ENCODE assay signal across 9 cellular contexts in genomic region chr2:218979846-218980738, GRCh38. TPM values are rescaled to one million over a fixed set of nuclear protein-coding genes. Genes with fewer than 3 reads are reported as not detected.
DNase-seq lines count a peak whose midpoint lies in the region; ATAC-seq and TF ChIP-seq lines count a peak whose summit lies in the region.
"Had no signal": no experiment of that assay in that cellular context is flagged by ENCODE, and none has a peak within 500 bp of the region (broad histone marks: within the 10 kb centered on the region; RNA-seq: fewer than 3 reads in every experiment).

No MANE protein-coding gene starts in this region.

- H3K79me2 ChIP-seq in DND-41 (ENCODE audit: insufficient read depth, low read length) (no peaks in the 10 kb centered on the region), KMS-11 (ENCODE audit: insufficient read depth, low read depth) (no peaks in the 10 kb centered on the region), neural cell (replicated peaks; ENCODE audit: insufficient read depth, low read length) (no peaks in the 10 kb centered on the region)

- H3K27ac ChIP-seq in DND-41 (ENCODE audit: low read length) (no peak overlapping the region), KMS-11 (no peak overlapping the region), Peyer's patch (no peak overlapping the region), neural cell (ENCODE audit: low read length) (no peak overlapping the region)

- TF ChIP-seq CTCF in DND-41 (IDR thresholded peaks at IDR 0.05; ENCODE audit: borderline replicate concordance, extremely low read depth, low read length, poor library complexity, severe bottlenecking) = peak; percentile 94
- TF ChIP-seq CTCF in KMS-11 (conservative IDR thresholded peaks at IDR 0.05; ENCODE audit: low read depth, low read length) = peak; percentile 91
- peak; percentile 41 to 96 (median 92) for TF ChIP-seq CTCF in Peyer's patch (IDR thresholded peaks at IDR 0.05)
- TF ChIP-seq CTCF in fibroblast of mammary gland (conservative IDR thresholded peaks at IDR 0.05; ENCODE audit: control insufficient read depth, insufficient read depth, low read depth, low read length) = peak; percentile 67
- TF ChIP-seq CTCF in neural cell (IDR thresholded peaks at IDR 0.05; ENCODE audit: poor library complexity, severe bottlenecking) = peak; percentile 99

- H3K4me2 ChIP-seq in DND-41 (ENCODE audit: insufficient read depth, low read length) = peak overlapping the region; percentile 77
- peak overlapping the region; percentile 86 for H3K4me2 ChIP-seq in KMS-11
- H3K4me2 ChIP-seq in neural cell (ENCODE audit: low read length) = peak overlapping the region; percentile 42

- no peaks in the 10 kb centered on the region for H3K9me2 ChIP-seq in neural cell (ENCODE audit: insufficient read depth, low read length)

- H3K27ac Mint-ChIP-seq in stimulated activated naive CD8-positive, alpha-beta T cell treated with anti-CD3 and anti-CD28 coated beads, Interleukin-15, amount 100 ng/mL, for 72 hours = peak overlapping the region in 1 of 2 donors; percentile 83

- H4K20me1 ChIP-seq in DND-41 (ENCODE audit: insufficient read depth, low read length) = peaks cover 14% of the 10 kb centered on the region
- H4K20me1 ChIP-seq in KMS-11 (ENCODE audit: insufficient read depth) = no peaks in the 10 kb centered on the region
- no peaks in the 10 kb centered on the region for H4K20me1 ChIP-seq in neural cell (ENCODE audit: insufficient read depth)

- no peaks in the 10 kb centered on the region for H3K9me3 ChIP-seq in DND-41 (ENCODE audit: insufficient read depth, low read length, severe bottlenecking)
- no peaks in the 10 kb centered on the region for H3K9me3 ChIP-seq in Peyer's patch
- H3K9me3 ChIP-seq in neural cell (ENCODE audit: low read length) = no peaks in the 10 kb centered on the region

- peak; percentile 85 for TF ChIP-seq RAD21 in neural cell (conservative IDR thresholded peaks at IDR 0.05)

- H3K4me3 ChIP-seq in DND-41 (ENCODE audit: low read depth in 1 of 2, low read length in 2 of 2) (peak overlapping the region in 1 of 2 experiments; percentile 48; a peak in 1 of 4 replicates), KMS-11 (IDR thresholded peaks at IDR 0.05; ENCODE audit: insufficient read depth, low read depth, low read length) (no peak overlapping the region), Peyer's patch (peak overlapping the region in 2 of 4 donors; percentile 32 to 37), fibroblast of mammary gland (ENCODE audit: control insufficient read depth, low read depth, low read length) (no peak overlapping the region), neural cell (ENCODE audit: low read length) (peak overlapping the region; percentile 60)

- TF ChIP-seq EP300 in neural cell (conservative IDR thresholded peaks at IDR 0.05; ENCODE audit: poor library complexity, severe bottlenecking) = no peak

- H2AFZ ChIP-seq in DND-41 (ENCODE audit: low read depth, low read length) (peak overlapping the region; percentile 72), KMS-11 (ENCODE audit: low read depth) (peak overlapping the region; percentile 90), neural cell (ENCODE audit: low read depth, low read length) (no peak overlapping the region)

- TF ChIP-seq POLR2A in Peyer's patch (IDR thresholded peaks at IDR 0.05) = peak in 1 of 2 donors; percentile 19

- peaks cover 51% of the 10 kb centered on the region for H3K4me1 Mint-ChIP-seq in stimulated activated naive CD8-positive, alpha-beta T cell treated with anti-CD3 and anti-CD28 coated beads, Interleukin-15, amount 100 ng/mL, for 72 hours

- H3K4me3 Mint-ChIP-seq in stimulated activated naive CD8-positive, alpha-beta T cell treated with anti-CD3 and anti-CD28 coated beads, Interleukin-15, amount 100 ng/mL, for 72 hours = peak overlapping the region; percentile 82 to 83

- H3F3A ChIP-seq in neural cell (ENCODE audit: insufficient read depth, low read length, poor library complexity, severe bottlenecking) = no peaks in the 10 kb centered on the region

- H3K4me1 ChIP-seq in DND-41 (ENCODE audit: insufficient read depth, low read length) = peaks cover 8% of the 10 kb centered on the region
- peaks cover 7% of the 10 kb centered on the region for H3K4me1 ChIP-seq in KMS-11 (ENCODE audit: low read depth, poor library complexity, severe bottlenecking)
- peaks cover 0 to 45% (median 11%) of the 10 kb centered on the region in 4 donors for H3K4me1 ChIP-seq in Peyer's patch

- peaks cover 100% of the 10 kb centered on the region for H3K27me3 Mint-ChIP-seq in stimulated activated naive CD8-positive, alpha-beta T cell treated with anti-CD3 and anti-CD28 coated beads, Interleukin-15, amount 100 ng/mL, for 72 hours

- no peaks in the 10 kb centered on the region for H3K36me3 ChIP-seq in DND-41 (ENCODE audit: insufficient read depth, low read length)
- no peaks in the 10 kb centered on the region for H3K36me3 ChIP-seq in KMS-11 (ENCODE audit: insufficient read depth)
- no peaks in the 10 kb centered on the region for H3K36me3 ChIP-seq in Peyer's patch
- H3K36me3 ChIP-seq in neural cell (ENCODE audit: insufficient read depth, low read length) = no peaks in the 10 kb centered on the region

- H3K9ac ChIP-seq in DND-41 (ENCODE audit: low read depth, low read length) (no peak overlapping the region), KMS-11 (no peak overlapping the region), neural cell (ENCODE audit: low read length) (peak overlapping the region; percentile 38)

- H3K27me3 ChIP-seq in DND-41 (ENCODE audit: insufficient read depth, low read length, poor library complexity) (peaks cover 25% of the 10 kb centered on the region), KMS-11 (ENCODE audit: insufficient read depth, low read depth) (peaks cover 39% of the 10 kb centered on the region), Peyer's patch (peaks cover 3 to 49% of the 10 kb centered on the region in 2 donors), neural cell (ENCODE audit: insufficient read depth, low read depth, low read length) (peaks cover 95% of the 10 kb centered on the region)

- no peaks in the 10 kb centered on the region for H3K9me3 Mint-ChIP-seq in stimulated activated naive CD8-positive, alpha-beta T cell treated with anti-CD3 and anti-CD28 coated beads, Interleukin-15, amount 100 ng/mL, for 72 hours

- ATAC-seq in DND-41 (ENCODE audit: insufficient read depth, low read depth) = peak; percentile 98
- ATAC-seq in GM21723 (IDR thresholded peaks at IDR 0.05; ENCODE audit: unreplicated experiment) = peak; percentile 96
- ATAC-seq in stimulated activated naive CD8-positive, alpha-beta T cell treated with anti-CD3 and anti-CD28 coated beads, Interleukin-15, amount 100 ng/mL, for 72 hours = peak; percentile 91

- peak; percentile 82 for DNase-seq in DND-41
- DNase-seq in Peyer's patch = peak; percentile 71 to 93 (median 92)
- DNase-seq in activated T-helper 1 cell treated with Interleukin-2 at 50 U/mL for 16 hours (ENCODE audit: low read depth) = peak; percentile 68
- peak; percentile 71 for DNase-seq in fibroblast of mammary gland (ENCODE audit: low read depth)
- DNase-seq in stimulated activated naive CD8-positive, alpha-beta T cell treated with anti-CD3 and anti-CD28 coated beads, Interleukin-15, amount 100 ng/mL, for 72 hours = peak; percentile 88 to 89

TF ChIP-seq in neural cell, 6 proteins besides CTCF, POLR2A, EP300 and RAD21:
- TF ChIP-seq POLR2AphosphoS5 (IDR thresholded peaks at IDR 0.05) (no peak), EZH2 (IDR thresholded peaks at IDR 0.05; ENCODE audit: borderline replicate concordance, insufficient read depth, low read length, poor library complexity, severe bottlenecking) (peak; percentile 67), SMC3 (conservative IDR thresholded peaks at IDR 0.05; ENCODE audit: poor library complexity) (peak; percentile 89), MXI1 (conservative IDR thresholded peaks at IDR 0.05; ENCODE audit: poor library complexity, severe bottlenecking) (peak; percentile 38)

RNA-seq across cellular contexts. Expression of gene FEV, which starts 4.9 kb away (rescaled TPM):
- 1 to 10 TPM in 3 of 4 donors, not detected in 1; 3.2 to 6.7 (median 5.1) TPM for total RNA-seq in Peyer's patch
- not detected in 2 replicates for polyA plus RNA-seq in neural cell
- polyA minus RNA-seq in neural cell = not detected in 2 replicates
- total RNA-seq: subcutaneous adipose tissue had no signal

RNA-seq across cellular contexts. Expression of gene CRYBA2, which starts 13.1 kb away (rescaled TPM):
- total RNA-seq in Peyer's patch = 10 to 100 TPM in 1 of 4 donors, 1 to 10 TPM in 2, not detected in 1; 2.4 to 14.2 (median 9.4) TPM
- polyA plus RNA-seq in neural cell = not detected in 2 replicates
- not detected in 2 replicates for polyA minus RNA-seq in neural cell
- total RNA-seq: subcutaneous adipose tissue had no signal

RNA-seq across cellular contexts. Expression of gene CDK5R2, which starts 20.6 kb away (rescaled TPM):
- total RNA-seq in Peyer's patch = 1 to 10 TPM in 1 of 4 donors, under 1 TPM in 2, not detected in 1; 0.54 to 1.1 (median 0.95) TPM
- polyA plus RNA-seq in neural cell = 2.0 and 3.1 TPM in 2 replicates
- polyA minus RNA-seq in neural cell = 6.7 and 8.5 TPM in 2 replicates
- total RNA-seq: subcutaneous adipose tissue had no signal
